ENCODE assay signal across 1 cellular context in genomic region chr16:58236831-58237230, GRCh38.
TF ChIP-seq lines count a peak whose summit lies in the region.

No MANE protein-coding gene starts in this region.

TF ChIP-seq in endothelial cell of umbilical vein, 7 proteins besides CTCF, POLR2A, EP300 and RAD21:
- TF ChIP-seq FOS (IDR thresholded peaks at IDR 0.05; ENCODE audit: borderline replicate concordance, insufficient read depth, low read length): no peak
- TF ChIP-seq POLR2AphosphoS5 (IDR thresholded peaks at IDR 0.05; ENCODE audit: insufficient read depth, low read depth, low read length): no peak
- no peak for TF ChIP-seq MAX (IDR thresholded peaks at IDR 0.05; ENCODE audit: insufficient read depth, insufficient read length)
- TF ChIP-seq MYC (IDR thresholded peaks at IDR 0.05; ENCODE audit: low read depth, low read length): no peak
- TF ChIP-seq JUN (IDR thresholded peaks at IDR 0.05; ENCODE audit: borderline replicate concordance, insufficient read depth, insufficient read length, low read depth): no peak
- no peak for TF ChIP-seq EZH2 (IDR thresholded peaks at IDR 0.05; ENCODE audit: borderline replicate concordance, low read depth, low read length, severe bottlenecking)
- TF ChIP-seq GATA2 (IDR thresholded peaks at IDR 0.05; ENCODE audit: insufficient read depth, insufficient read length, low read depth, low read length): no peak
TF ChIP-seq in endothelial cell of umbilical vein: peak in this region for 0.
